ENCODE assay signal across 1 cellular context in genomic region chr15:63473999-63474809, GRCh38.
TF ChIP-seq lines count a peak whose summit lies in the region.

No MANE protein-coding gene starts in this region.

TF ChIP-seq in HepG2, 621 proteins besides CTCF, POLR2A, EP300 and RAD21 (continued from another document and continues in another):
- TF ChIP-seq CREB1 (IDR thresholded peaks at IDR 0.05) (peak; percentile 49), CREB1 (CRISPR knock-in tag; IDR thresholded peaks at IDR 0.05) (peak; percentile 83), NFYC (CRISPR knock-in tag; IDR thresholded peaks at IDR 0.05) (peak; percentile 78), ZSCAN21 (CRISPR knock-in tag; IDR thresholded peaks at IDR 0.05; ENCODE audit: borderline replicate concordance) (no peak), ZNF546 (CRISPR knock-in tag; conservative IDR thresholded peaks at IDR 0.05) (0 out of 2 replicates have a peak, but pooled peaks have one; percentile 59), ZNF687 (CRISPR knock-in tag; IDR thresholded peaks at IDR 0.05) (no peak; the same call in 1 of the 2 replicates), U2AF2 (IDR thresholded peaks at IDR 0.05; ENCODE audit: low read depth, low read length) (no peak), ZNF609 (CRISPR knock-in tag; IDR thresholded peaks at IDR 0.05; ENCODE audit: borderline replicate concordance) (peak; percentile 94), ZNF839 (CRISPR knock-in tag; IDR thresholded peaks at IDR 0.05; ENCODE audit: borderline replicate concordance) (no peak), CBX1 (IDR thresholded peaks at IDR 0.05; ENCODE audit: low read depth) (peak; percentile 23), NKX3-1 (CRISPR knock-in tag; IDR thresholded peaks at IDR 0.05) (peak; percentile 90; the same call in 1 of the 2 replicates), MYNN (CRISPR knock-in tag; IDR thresholded peaks at IDR 0.05; ENCODE audit: low read depth) (no peak), ZNF530 (CRISPR knock-in tag; IDR thresholded peaks at IDR 0.05; ENCODE audit: low read depth) (no peak), ZNF749 (CRISPR knock-in tag; IDR thresholded peaks at IDR 0.05; ENCODE audit: borderline replicate concordance) (no peak), ZNF333 (CRISPR knock-in tag; IDR thresholded peaks at IDR 0.05; ENCODE audit: borderline replicate concordance) (peak; percentile 30; the same call in 1 of the 2 replicates), ZSCAN30 (CRISPR knock-in tag; IDR thresholded peaks at IDR 0.05) (no peak), NR2F1 (CRISPR knock-in tag; IDR thresholded peaks at IDR 0.05) (peak; percentile 57 to 80; a peak in 2 of 4 replicates), ZNF781 (CRISPR knock-in tag; IDR thresholded peaks at IDR 0.05; ENCODE audit: borderline replicate concordance, not compliant biosample characterization) (peak; percentile 57), ARHGAP35 (CRISPR knock-in tag; IDR thresholded peaks at IDR 0.05; ENCODE audit: borderline replicate concordance) (no peak), SIX4 (CRISPR knock-in tag; IDR thresholded peaks at IDR 0.05) (peak; percentile 68; the same call in 1 of the 2 replicates), CCDC6 (CRISPR knock-in tag; IDR thresholded peaks at IDR 0.05) (peak; percentile 70), ZNF432 (CRISPR knock-in tag; IDR thresholded peaks at IDR 0.05; ENCODE audit: borderline replicate concordance) (no peak), CHD4 (IDR thresholded peaks at IDR 0.05; ENCODE audit: borderline replicate concordance, low read length) (peak; percentile 93; the same call in 1 of the 2 replicates), ZFX (CRISPR knock-in tag; IDR thresholded peaks at IDR 0.05; ENCODE audit: low read depth) (0 out of 2 replicates have a peak, but pooled peaks have one; percentile 47), IRF2 (CRISPR knock-in tag; IDR thresholded peaks at IDR 0.05) (peak; percentile 82), POLR2AphosphoS5 (IDR thresholded peaks at IDR 0.05; ENCODE audit: low read depth, low read length) (peak; percentile 87), ZNF225 (CRISPR knock-in tag; IDR thresholded peaks at IDR 0.05) (no peak), ZNF577 (CRISPR knock-in tag; IDR thresholded peaks at IDR 0.05; ENCODE audit: borderline replicate concordance, low read depth) (no peak), HOXD1 (CRISPR knock-in tag; IDR thresholded peaks at IDR 0.05) (peak; percentile 84; the same call in 1 of the 2 replicates), HIVEP1 (CRISPR knock-in tag; IDR thresholded peaks at IDR 0.05) (peak; percentile 97), NFYB (CRISPR knock-in tag; IDR thresholded peaks at IDR 0.05) (peak; percentile 79)
- TF ChIP-seq, protein P1, sequence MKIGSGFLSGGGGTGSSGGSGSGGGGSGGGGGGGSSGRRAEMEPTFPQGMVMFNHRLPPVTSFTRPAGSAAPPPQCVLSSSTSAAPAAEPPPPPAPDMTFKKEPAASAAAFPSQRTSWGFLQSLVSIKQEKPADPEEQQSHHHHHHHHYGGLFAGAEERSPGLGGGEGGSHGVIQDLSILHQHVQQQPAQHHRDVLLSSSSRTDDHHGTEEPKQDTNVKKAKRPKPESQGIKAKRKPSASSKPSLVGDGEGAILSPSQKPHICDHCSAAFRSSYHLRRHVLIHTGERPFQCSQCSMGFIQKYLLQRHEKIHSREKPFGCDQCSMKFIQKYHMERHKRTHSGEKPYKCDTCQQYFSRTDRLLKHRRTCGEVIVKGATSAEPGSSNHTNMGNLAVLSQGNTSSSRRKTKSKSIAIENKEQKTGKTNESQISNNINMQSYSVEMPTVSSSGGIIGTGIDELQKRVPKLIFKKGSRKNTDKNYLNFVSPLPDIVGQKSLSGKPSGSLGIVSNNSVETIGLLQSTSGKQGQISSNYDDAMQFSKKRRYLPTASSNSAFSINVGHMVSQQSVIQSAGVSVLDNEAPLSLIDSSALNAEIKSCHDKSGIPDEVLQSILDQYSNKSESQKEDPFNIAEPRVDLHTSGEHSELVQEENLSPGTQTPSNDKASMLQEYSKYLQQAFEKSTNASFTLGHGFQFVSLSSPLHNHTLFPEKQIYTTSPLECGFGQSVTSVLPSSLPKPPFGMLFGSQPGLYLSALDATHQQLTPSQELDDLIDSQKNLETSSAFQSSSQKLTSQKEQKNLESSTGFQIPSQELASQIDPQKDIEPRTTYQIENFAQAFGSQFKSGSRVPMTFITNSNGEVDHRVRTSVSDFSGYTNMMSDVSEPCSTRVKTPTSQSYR (CRISPR knock-in tag; IDR thresholded peaks at IDR 0.05; ENCODE audit: borderline replicate concordance), result peak; percentile 32; the same call in 1 of the 2 replicates
- TF ChIP-seq, protein P2, sequence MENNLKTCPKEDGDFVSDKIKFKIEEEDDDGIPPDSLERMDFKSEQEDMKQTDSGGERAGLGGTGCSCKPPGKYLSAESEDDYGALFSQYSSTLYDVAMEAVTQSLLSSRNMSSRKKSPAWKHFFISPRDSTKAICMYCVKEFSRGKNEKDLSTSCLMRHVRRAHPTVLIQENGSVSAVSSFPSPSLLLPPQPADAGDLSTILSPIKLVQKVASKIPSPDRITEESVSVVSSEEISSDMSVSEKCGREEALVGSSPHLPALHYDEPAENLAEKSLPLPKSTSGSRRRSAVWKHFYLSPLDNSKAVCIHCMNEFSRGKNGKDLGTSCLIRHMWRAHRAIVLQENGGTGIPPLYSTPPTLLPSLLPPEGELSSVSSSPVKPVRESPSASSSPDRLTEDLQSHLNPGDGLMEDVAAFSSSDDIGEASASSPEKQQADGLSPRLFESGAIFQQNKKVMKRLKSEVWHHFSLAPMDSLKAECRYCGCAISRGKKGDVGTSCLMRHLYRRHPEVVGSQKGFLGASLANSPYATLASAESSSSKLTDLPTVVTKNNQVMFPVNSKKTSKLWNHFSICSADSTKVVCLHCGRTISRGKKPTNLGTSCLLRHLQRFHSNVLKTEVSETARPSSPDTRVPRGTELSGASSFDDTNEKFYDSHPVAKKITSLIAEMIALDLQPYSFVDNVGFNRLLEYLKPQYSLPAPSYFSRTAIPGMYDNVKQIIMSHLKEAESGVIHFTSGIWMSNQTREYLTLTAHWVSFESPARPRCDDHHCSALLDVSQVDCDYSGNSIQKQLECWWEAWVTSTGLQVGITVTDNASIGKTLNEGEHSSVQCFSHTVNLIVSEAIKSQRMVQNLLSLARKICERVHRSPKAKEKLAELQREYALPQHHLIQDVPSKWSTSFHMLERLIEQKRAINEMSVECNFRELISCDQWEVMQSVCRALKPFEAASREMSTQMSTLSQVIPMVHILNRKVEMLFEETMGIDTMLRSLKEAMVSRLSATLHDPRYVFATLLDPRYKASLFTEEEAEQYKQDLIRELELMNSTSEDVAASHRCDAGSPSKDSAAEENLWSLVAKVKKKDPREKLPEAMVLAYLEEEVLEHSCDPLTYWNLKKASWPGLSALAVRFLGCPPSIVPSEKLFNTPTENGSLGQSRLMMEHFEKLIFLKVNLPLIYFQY (CRISPR knock-in tag; IDR thresholded peaks at IDR 0.05; ENCODE audit: borderline replicate concordance), result peak; percentile 86
- TF ChIP-seq, protein P3, sequence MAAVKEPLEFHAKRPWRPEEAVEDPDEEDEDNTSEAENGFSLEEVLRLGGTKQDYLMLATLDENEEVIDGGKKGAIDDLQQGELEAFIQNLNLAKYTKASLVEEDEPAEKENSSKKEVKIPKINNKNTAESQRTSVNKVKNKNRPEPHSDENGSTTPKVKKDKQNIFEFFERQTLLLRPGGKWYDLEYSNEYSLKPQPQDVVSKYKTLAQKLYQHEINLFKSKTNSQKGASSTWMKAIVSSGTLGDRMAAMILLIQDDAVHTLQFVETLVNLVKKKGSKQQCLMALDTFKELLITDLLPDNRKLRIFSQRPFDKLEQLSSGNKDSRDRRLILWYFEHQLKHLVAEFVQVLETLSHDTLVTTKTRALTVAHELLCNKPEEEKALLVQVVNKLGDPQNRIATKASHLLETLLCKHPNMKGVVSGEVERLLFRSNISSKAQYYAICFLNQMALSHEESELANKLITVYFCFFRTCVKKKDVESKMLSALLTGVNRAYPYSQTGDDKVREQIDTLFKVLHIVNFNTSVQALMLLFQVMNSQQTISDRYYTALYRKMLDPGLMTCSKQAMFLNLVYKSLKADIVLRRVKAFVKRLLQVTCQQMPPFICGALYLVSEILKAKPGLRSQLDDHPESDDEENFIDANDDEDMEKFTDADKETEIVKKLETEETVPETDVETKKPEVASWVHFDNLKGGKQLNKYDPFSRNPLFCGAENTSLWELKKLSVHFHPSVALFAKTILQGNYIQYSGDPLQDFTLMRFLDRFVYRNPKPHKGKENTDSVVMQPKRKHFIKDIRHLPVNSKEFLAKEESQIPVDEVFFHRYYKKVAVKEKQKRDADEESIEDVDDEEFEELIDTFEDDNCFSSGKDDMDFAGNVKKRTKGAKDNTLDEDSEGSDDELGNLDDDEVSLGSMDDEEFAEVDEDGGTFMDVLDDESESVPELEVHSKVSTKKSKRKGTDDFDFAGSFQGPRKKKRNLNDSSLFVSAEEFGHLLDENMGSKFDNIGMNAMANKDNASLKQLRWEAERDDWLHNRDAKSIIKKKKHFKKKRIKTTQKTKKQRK (IDR thresholded peaks at IDR 0.05; ENCODE audit: low read length), result no peak
- TF ChIP-seq, protein P4, sequence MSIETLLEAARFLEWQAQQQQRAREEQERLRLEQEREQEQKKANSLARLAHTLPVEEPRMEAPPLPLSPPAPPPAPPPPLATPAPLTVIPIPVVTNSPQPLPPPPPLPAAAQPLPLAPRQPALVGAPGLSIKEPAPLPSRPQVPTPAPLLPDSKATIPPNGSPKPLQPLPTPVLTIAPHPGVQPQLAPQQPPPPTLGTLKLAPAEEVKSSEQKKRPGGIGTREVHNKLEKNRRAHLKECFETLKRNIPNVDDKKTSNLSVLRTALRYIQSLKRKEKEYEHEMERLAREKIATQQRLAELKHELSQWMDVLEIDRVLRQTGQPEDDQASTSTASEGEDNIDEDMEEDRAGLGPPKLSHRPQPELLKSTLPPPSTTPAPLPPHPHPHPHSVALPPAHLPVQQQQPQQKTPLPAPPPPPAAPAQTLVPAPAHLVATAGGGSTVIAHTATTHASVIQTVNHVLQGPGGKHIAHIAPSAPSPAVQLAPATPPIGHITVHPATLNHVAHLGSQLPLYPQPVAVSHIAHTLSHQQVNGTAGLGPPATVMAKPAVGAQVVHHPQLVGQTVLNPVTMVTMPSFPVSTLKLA (IDR thresholded peaks at IDR 0.05), result 0 out of 2 replicates have a peak, but pooled peaks have one; percentile 15
- TF ChIP-seq, protein P5, sequence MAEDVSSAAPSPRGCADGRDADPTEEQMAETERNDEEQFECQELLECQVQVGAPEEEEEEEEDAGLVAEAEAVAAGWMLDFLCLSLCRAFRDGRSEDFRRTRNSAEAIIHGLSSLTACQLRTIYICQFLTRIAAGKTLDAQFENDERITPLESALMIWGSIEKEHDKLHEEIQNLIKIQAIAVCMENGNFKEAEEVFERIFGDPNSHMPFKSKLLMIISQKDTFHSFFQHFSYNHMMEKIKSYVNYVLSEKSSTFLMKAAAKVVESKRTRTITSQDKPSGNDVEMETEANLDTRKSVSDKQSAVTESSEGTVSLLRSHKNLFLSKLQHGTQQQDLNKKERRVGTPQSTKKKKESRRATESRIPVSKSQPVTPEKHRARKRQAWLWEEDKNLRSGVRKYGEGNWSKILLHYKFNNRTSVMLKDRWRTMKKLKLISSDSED (CRISPR knock-in tag; IDR thresholded peaks at IDR 0.05), result no peak
